In the genomic region with DNA sequence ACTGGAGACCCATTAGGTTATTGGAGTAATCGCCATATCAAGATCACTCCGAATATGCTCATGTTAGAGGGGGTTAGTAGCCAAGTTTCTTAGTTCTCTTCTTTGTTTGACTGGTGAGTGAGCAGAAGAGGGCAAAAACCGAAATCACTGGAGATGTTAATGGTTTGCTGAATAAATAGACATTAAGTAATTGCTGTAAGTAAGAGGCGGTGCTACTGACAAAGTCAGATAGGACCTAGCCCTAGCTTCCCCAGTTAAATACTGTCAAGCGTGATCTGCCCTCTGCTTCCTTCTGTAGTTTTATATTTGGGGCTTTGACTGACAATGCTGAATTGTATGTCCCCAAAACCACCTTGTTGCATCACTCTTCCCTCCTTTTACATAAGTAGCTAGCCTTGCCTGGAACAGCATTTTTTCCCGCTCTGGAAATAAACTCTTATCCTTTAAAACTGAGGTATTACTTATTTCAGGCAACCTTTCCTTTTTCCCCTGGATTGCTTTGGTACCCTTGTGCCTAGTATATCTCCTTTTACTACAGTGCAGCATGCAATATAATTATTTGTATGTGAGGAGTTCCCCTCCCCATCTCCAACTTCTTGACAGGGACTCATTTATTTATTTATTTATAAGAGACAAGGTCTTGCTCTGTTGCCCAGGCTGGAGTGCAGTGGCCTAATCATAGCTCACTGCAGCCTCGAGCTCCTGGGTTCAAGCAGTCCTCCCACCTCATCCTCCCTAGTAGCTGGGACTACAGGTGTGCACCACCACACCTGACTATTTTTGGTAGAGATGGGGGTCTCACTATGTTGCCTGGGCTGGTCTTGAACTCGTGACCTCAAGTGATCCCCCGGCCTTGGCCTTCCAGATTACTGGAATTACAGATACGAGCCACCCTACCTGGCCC, we compare ENCODE assay signal across 8 cellular contexts. TPM values are rescaled to one million over a fixed set of nuclear protein-coding genes. Genes with fewer than 3 reads are reported as not detected.
A peak's percentile ranks its signal among the peaks of the same experiment; 100 is the strongest.
DNase-seq lines count a peak whose midpoint lies in the region; FAIRE-seq and TF ChIP-seq lines count a peak whose summit lies in the region.

No MANE protein-coding gene starts in this region.

- H3K36me3 ChIP-seq in OCI-LY1 (ENCODE audit: insufficient read depth, low read length): peaks cover 48% of the 10 kb centered on the region

- peak overlapping the region; percentile 76 for H3K9ac ChIP-seq in OCI-LY1 (ENCODE audit: low read length)

- no peak for TF ChIP-seq POLR2A in erythroblast (IDR thresholded peaks at IDR 0.05; ENCODE audit: low read length)

- H2AFZ ChIP-seq in OCI-LY1 (ENCODE audit: low read length): no peak overlapping the region

- DNase-seq in erythroblast (lab: John Stamatoyannopoulos, UW) (peak; percentile 38 to 48), renal cortical epithelial cell (ENCODE audit: low read depth) (peak; percentile 10), urothelium cell line (ENCODE audit: low spot score) (no peak), NCI-H2227 treated with DMSO at 0.1 percent for 48 hours (lab: John Stamatoyannopoulos, UW) (no peak), midbrain (lab: John Stamatoyannopoulos, UW) (no peak)
- no peak for DNase-seq in stimulated activated CD4-positive, alpha-beta T cell treated with anti-CD3 and anti-CD28 coated beads, Interleukin-4, amount 100 ng/mL, for 4 hours

- H3K27me3 ChIP-seq in OCI-LY1 (ENCODE audit: insufficient read depth, low read length): no peaks in the 10 kb centered on the region

- TF ChIP-seq CTCF in GM12875 (IDR thresholded peaks at IDR 0.05; ENCODE audit: borderline replicate concordance, insufficient read depth, low read depth, low read length) (no peak), OCI-LY1 (IDR thresholded peaks at IDR 0.05; ENCODE audit: low read length) (no peak)

- FAIRE-seq in urothelium cell line (lab: Jason Lieb, UNC): no peak

- H3K9me3 ChIP-seq in OCI-LY1 (ENCODE audit: low read length): no peaks in the 10 kb centered on the region

- H3K4me3 ChIP-seq in GM12875 (ENCODE audit: low read depth, low read length) (peak overlapping the region; percentile 68), OCI-LY1 (ENCODE audit: low read depth, low read length, poor library complexity, severe bottlenecking) (peak overlapping the region; percentile 79)

- peak overlapping the region; percentile 77 for H3K4me2 ChIP-seq in OCI-LY1 (ENCODE audit: low read length)

- no peak overlapping the region for H3K27ac ChIP-seq in OCI-LY1 (ENCODE audit: low read depth, low read length, poor library complexity, severe bottlenecking)

- peaks cover 23% of the 10 kb centered on the region for H3K4me1 ChIP-seq in OCI-LY1 (ENCODE audit: insufficient read depth, low read length, severe bottlenecking)

- no peaks in the 10 kb centered on the region for H4K20me1 ChIP-seq in OCI-LY1 (ENCODE audit: insufficient read depth, low read length)

- no peaks in the 10 kb centered on the region for H3F3A ChIP-seq in OCI-LY1 (ENCODE audit: insufficient read depth, low read length)

- no peaks in the 10 kb centered on the region for H3K9me2 ChIP-seq in OCI-LY1 (ENCODE audit: low read depth, low read length)

- H3K79me2 ChIP-seq in OCI-LY1 (ENCODE audit: insufficient read depth, low read length): peaks cover 38% of the 10 kb centered on the region

RNA-seq across cellular contexts. Expression of a gene that starts 1.4 kb away (rescaled TPM):
- total RNA-seq in renal cortical epithelial cell: 8.2 and 12.7 TPM in 2 replicates

Comparison
In these comparisons a context has a peak if more than half of its experiments do, and no peak if none do; other contexts are left out.
1. DNase-seq: peak in erythroblast (2 of 2) and renal cortical epithelial cell (single experiment); none in urothelium cell line (single experiment), stimulated activated CD4-positive, alpha-beta T cell treated with anti-CD3 and anti-CD28 coated beads, Interleukin-4, amount 100 ng/mL, for 4 hours (0 of 2), NCI-H2227 treated with DMSO at 0.1 percent for 48 hours (single experiment) and midbrain (single experiment).